In the genomic region with DNA sequence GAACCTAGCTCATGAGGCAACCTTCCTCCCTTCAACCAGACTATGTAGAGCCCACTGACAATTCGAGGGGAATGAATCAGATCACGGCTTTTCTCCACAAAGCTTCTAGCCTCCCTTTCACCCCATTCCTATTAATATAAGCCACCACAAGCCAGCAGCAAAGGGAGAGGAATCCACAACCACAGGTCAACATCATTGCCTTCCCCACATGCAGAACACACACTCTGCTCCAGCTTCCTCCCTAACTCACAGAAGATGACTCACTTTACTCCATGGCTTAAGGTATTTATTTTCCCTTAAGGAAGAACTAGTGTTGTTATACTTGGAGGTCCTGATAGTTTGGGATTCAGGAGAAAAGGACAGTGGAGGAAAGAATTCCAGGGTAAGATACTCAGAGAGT, we compare ENCODE assay signal across 1 cellular context.
TF ChIP-seq lines count a peak whose summit lies in the region.

No MANE protein-coding gene starts in this region.

TF ChIP-seq in IMR-90, 13 proteins besides CTCF, POLR2A, EP300 and RAD21:
- peak; percentile 33; the same call in 1 of the 2 replicates for TF ChIP-seq BHLHE40 (IDR thresholded peaks at IDR 0.05; ENCODE audit: low read depth, low read length)
- no peak for TF ChIP-seq SMC3 (IDR thresholded peaks at IDR 0.05; ENCODE audit: low read depth, low read length)
- peak; percentile 51; the same call in 1 of the 2 replicates for TF ChIP-seq CEBPB (IDR thresholded peaks at IDR 0.05; ENCODE audit: low read depth, low read length)
- TF ChIP-seq FOS (IDR thresholded peaks at IDR 0.05; ENCODE audit: low read depth, low read length) = peak; percentile 53; the same call in 1 of the 2 replicates
- peak; percentile 43; the same call in 1 of the 2 replicates for TF ChIP-seq MXI1 (IDR thresholded peaks at IDR 0.05; ENCODE audit: borderline replicate concordance, low read depth, low read length)
